In genomic region chr10:7767209-7767608, GRCh38 we compare ENCODE assay signal across 2 cellular contexts.
TF ChIP-seq lines count a peak whose summit lies in the region.

No MANE protein-coding gene starts in this region.

TF ChIP-seq in IMR-90, 13 proteins besides CTCF, POLR2A, EP300 and RAD21:
- peak; percentile 23; the same call in 1 of the 2 replicates for TF ChIP-seq NFE2L2 (IDR thresholded peaks at IDR 0.05; ENCODE audit: low read depth, low read length)
- TF ChIP-seq FOS (IDR thresholded peaks at IDR 0.05; ENCODE audit: low read depth, low read length) = peak; percentile 93
- peak; percentile 99 for TF ChIP-seq CEBPB (IDR thresholded peaks at IDR 0.05; ENCODE audit: low read depth, low read length)
- TF ChIP-seq RCOR1 (IDR thresholded peaks at IDR 0.05; ENCODE audit: insufficient replicate concordance, low read length) = no peak
- TF ChIP-seq MXI1 (IDR thresholded peaks at IDR 0.05; ENCODE audit: borderline replicate concordance, low read depth, low read length) = peak; percentile 70

TF ChIP-seq in GM12891, 5 proteins besides CTCF, POLR2A, EP300 and RAD21:
- TF ChIP-seq TAF1 (IDR thresholded peaks at IDR 0.05; ENCODE audit: low read depth, low read length) (no peak), SPI1 (IDR thresholded peaks at IDR 0.05; ENCODE audit: low read depth, low read length) (no peak), POU2F2 (IDR thresholded peaks at IDR 0.05; ENCODE audit: low read depth, low read length) (no peak)
